In genomic region chr20:47578543-47578942, GRCh38 we compare ENCODE assay signal across 17 cellular contexts.
A peak's percentile ranks its signal among the peaks of the same experiment; 100 is the strongest.
DNase-seq lines count a peak whose midpoint lies in the region; ATAC-seq, FAIRE-seq and TF ChIP-seq lines count a peak whose summit lies in the region.
"Had no signal": no experiment of that assay in that cellular context is flagged by ENCODE, and none has a peak within 500 bp of the region (broad histone marks: within the 10 kb centered on the region; RNA-seq: fewer than 3 reads in every experiment).

No MANE protein-coding gene starts in this region.

- H3K4me1 ChIP-seq in A549 (peaks cover 91% of the 10 kb centered on the region), breast epithelium (peaks cover 3 to 27% of the 10 kb centered on the region in 2 donors), BE2C (peaks cover 52% of the 10 kb centered on the region)

- H3K27me3 ChIP-seq in breast epithelium, result no peaks in the 10 kb centered on the region
- no peaks in the 10 kb centered on the region for H3K27me3 ChIP-seq in BE2C
- H3K27me3 ChIP-seq: tibial artery had no signal

- H3K4me3 Mint-ChIP-seq in memory B cell, result no peak overlapping the region

- H3K9me3 ChIP-seq in A549 (no peaks in the 10 kb centered on the region), breast epithelium (no peaks in the 10 kb centered on the region), BE2C (no peaks in the 10 kb centered on the region)
- H3K9me3 ChIP-seq: tibial artery had no signal

- no peak for TF ChIP-seq POLR2A in A549 (IDR thresholded peaks at IDR 0.05; ENCODE audit: low read length)
- TF ChIP-seq POLR2A in GM12891 (IDR thresholded peaks at IDR 0.05; ENCODE audit: low read depth, low read length), result no peak
- no peak for TF ChIP-seq POLR2A in breast epithelium (IDR thresholded peaks at IDR 0.05)

- H3K36me3 ChIP-seq in breast epithelium, result no peaks in the 10 kb centered on the region
- H3K36me3 ChIP-seq in BE2C, result no peaks in the 10 kb centered on the region
- H3K36me3 ChIP-seq: tibial artery had no signal

- H3K27me3 Mint-ChIP-seq in memory B cell, result no peaks in the 10 kb centered on the region

- ATAC-seq in A549, result no peak
- no peak for ATAC-seq in memory B cell (ENCODE audit: low read depth)
- no peak for ATAC-seq in GM21515 (IDR thresholded peaks at IDR 0.05; ENCODE audit: unreplicated experiment)

- TF ChIP-seq RAD21 in A549 (conservative IDR thresholded peaks at IDR 0.05 in 1 of 2, IDR thresholded peaks at IDR 0.05 in 1 of 2), result no peak

- no peak for TF ChIP-seq EP300 in A549 (IDR thresholded peaks at IDR 0.05)

- WGBS in A549 (ENCODE audit: missing lambda C conversion rate), result 37% methylated on average over 1 of the region's 1 CpG

- peaks cover 49% of the 10 kb centered on the region for H3K4me1 Mint-ChIP-seq in memory B cell

- POLR2A ChIA-PET in A549 (lab: Yijun Ruan, JAX), result interaction anchor here (2.2 kb wide), 1 partner anchor 77 kb away, joined by 11 read pairs; the partner anchor contains the start of gene NCOA3

- no peaks in the 10 kb centered on the region for H3K9me3 Mint-ChIP-seq in memory B cell

- H3K27ac ChIP-seq in A549, result peak overlapping the region; percentile 17 to 69; a peak in 3 of 6 replicates
- peak overlapping the region; percentile 6 to 45 for H3K27ac ChIP-seq in breast epithelium
- no peak overlapping the region for H3K27ac ChIP-seq in substantia nigra (ENCODE audit: low read depth, low read length, poor library complexity, severe bottlenecking)

- peak overlapping the region; percentile 64 for H3K27ac Mint-ChIP-seq in memory B cell

- H3K36me3 Mint-ChIP-seq in memory B cell, result peaks cover 14% of the 10 kb centered on the region

- peak overlapping the region; percentile 85 for H3K4me2 ChIP-seq in A549

- no peak for TF ChIP-seq CTCF in A549 (IDR thresholded peaks at IDR 0.05)
- TF ChIP-seq CTCF in breast epithelium (IDR thresholded peaks at IDR 0.05), result no peak
- no peak for TF ChIP-seq CTCF in BE2C (IDR thresholded peaks at IDR 0.05; ENCODE audit: low read depth, low read length)

- intact Hi-C loops in breast epithelium (cut with DNase I; ENCODE audit: low total_unique reads), result no loop called here

- H3K4me3 ChIP-seq in A549 (no peak overlapping the region), breast epithelium (no peak overlapping the region), BE2C (ENCODE audit: low read depth, low read length) (no peak overlapping the region)
- H3K4me3 ChIP-seq: tibial artery had no signal

- CTCF ChIA-PET in A549 (lab: Yijun Ruan, JAX), result interaction anchor here (0.8 to 1.8 kb wide), 4 partner anchors 42 to 305 kb away, joined by 3 to 6 read pairs (median 5); partner anchors contain the start of gene NCOA3

- FAIRE-seq in A549 (lab: Jason Lieb, UNC) (no peak), GM12891 (lab: Jason Lieb, UNC) (no peak)

- DNase-seq in A549 (ENCODE audit: low read depth in 1 of 2, low spot score in 1 of 2) (no peak), GM12891 (ENCODE audit: insufficient read length, low spot score) (no peak), breast epithelium (ENCODE audit: low spot score in 2 of 2) (no peak), memory B cell (ENCODE audit: low spot score in 2 of 2) (no peak), substantia nigra (lab: John Stamatoyannopoulos, UW) (no peak), BE2C (no peak), RKO (ENCODE audit: low spot score) (no peak)
- DNase-seq: DMS 273 treated with DMSO at 0.1 percent for 48 hours; glutamatergic neuron; H7; NCI-H187 treated with DMSO at 0.1 percent for 48 hours; NCI-H446 treated with DMSO at 0.1 percent for 48 hours; occipital lobe; stimulated activated CD4-positive, alpha-beta T cell treated with anti-CD3 and anti-CD28 coated beads, Interleukin-4, amount 100 ng/mL, for 24 hours; stimulated activated CD8-positive, alpha-beta memory T cell treated with anti-CD3 and anti-CD28 coated beads, Interleukin-4, amount 100 ng/mL, for 48 hours; tibial artery had no signal

TF ChIP-seq in A549, 52 proteins besides CTCF, POLR2A, EP300 and RAD21:
- TF ChIP-seq CEBPB (IDR thresholded peaks at IDR 0.05) (peak in 1 of 2 experiments; percentile 43; a peak in 1 of 4 replicates), RCOR1 (IDR thresholded peaks at IDR 0.05; ENCODE audit: low read depth, low read length) (no peak)

TF ChIP-seq in GM12891, 5 proteins besides CTCF, POLR2A, EP300 and RAD21:
- TF ChIP-seq SPI1 (IDR thresholded peaks at IDR 0.05; ENCODE audit: low read depth, low read length), result peak; percentile 27; the same call in 1 of the 2 replicates
- TF ChIP-seq TAF1 (IDR thresholded peaks at IDR 0.05; ENCODE audit: low read depth, low read length), result no peak
- no peak for TF ChIP-seq PAX5 (IDR thresholded peaks at IDR 0.05; ENCODE audit: insufficient read depth, low read length, severe bottlenecking)
- TF ChIP-seq POLR2AphosphoS5 (IDR thresholded peaks at IDR 0.05; ENCODE audit: low read depth, low read length), result no peak
- no peak for TF ChIP-seq POU2F2 (IDR thresholded peaks at IDR 0.05; ENCODE audit: low read depth, low read length)
